21 cellular contexts compared by ENCODE assay signal in the genomic region with DNA sequence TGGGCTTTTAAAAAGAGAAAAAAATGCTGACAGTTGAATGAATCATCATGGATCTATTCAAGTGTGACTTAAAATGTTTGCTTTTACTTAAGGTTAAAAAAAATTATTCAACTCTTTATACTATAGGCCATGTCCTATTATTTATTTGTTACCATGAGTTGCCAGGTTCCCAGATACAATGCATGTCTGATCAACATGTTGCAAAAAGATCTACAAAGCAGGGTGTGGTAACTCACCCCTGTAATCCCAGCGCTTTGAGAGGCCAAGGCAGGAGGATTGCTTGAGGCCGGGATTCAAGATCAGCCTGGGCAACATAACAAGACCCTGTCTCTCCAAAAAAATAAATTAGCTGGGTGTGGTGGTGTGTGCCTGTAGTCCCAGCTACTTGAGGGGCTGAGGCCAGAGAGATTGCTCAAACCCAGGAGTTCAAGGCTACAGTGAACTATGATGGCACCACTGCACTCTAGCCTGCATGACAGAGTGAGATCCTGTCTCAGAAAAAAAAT.
DNase-seq lines count a peak whose midpoint lies in the region; ATAC-seq, FAIRE-seq and TF ChIP-seq lines count a peak whose summit lies in the region.
"Had no signal": no experiment of that assay in that cellular context is flagged by ENCODE, and none has a peak within 500 bp of the region (broad histone marks: within the 10 kb centered on the region; RNA-seq: fewer than 3 reads in every experiment).

No MANE protein-coding gene starts in this region.

- dilution Hi-C loops in keratinocyte (cut with MboI; ENCODE audit: extremely low pct_ligation_motif_present, low sequenced_read_pairs): no loop called here

- H3K36me3 ChIP-seq in keratinocyte (ENCODE audit: control insufficient read depth in 2 of 2, extremely low read depth in 1 of 2, insufficient read depth in 2 of 2, low read length in 2 of 2) (no peaks in the 10 kb centered on the region), tibial artery (no peaks in the 10 kb centered on the region)
- H3K36me3 ChIP-seq: HAP-1, sigmoid colon, upper lobe of left lung had no signal

- no peaks in the 10 kb centered on the region for H3K27me3 ChIP-seq in keratinocyte (ENCODE audit: control insufficient read depth, extremely low read depth, insufficient read depth, low read length)
- H3K27me3 ChIP-seq in tibial artery: no peaks in the 10 kb centered on the region
- H3K27me3 ChIP-seq: sigmoid colon, upper lobe of left lung had no signal

- no peak for FAIRE-seq in keratinocyte (lab: Jason Lieb, UNC)
- FAIRE-seq: GM12892 had no signal

- no peak overlapping the region for H3K4me2 ChIP-seq in keratinocyte (ENCODE audit: control insufficient read depth, extremely low read depth, insufficient read depth, low read depth, low read length)

- TF ChIP-seq CTCF in astrocyte of the spinal cord (IDR thresholded peaks at IDR 0.05; ENCODE audit: low read depth, low read length): no peak
- TF ChIP-seq CTCF in keratinocyte (optimal IDR thresholded peaks at IDR 0.05 in 1 of 3, IDR thresholded peaks at IDR 0.05 in 1 of 3, conservative IDR thresholded peaks at IDR 0.05 in 1 of 3; ENCODE audit: extremely low read depth in 1 of 3, insufficient read depth in 2 of 3, low read length in 3 of 3): no peak
- TF ChIP-seq CTCF in tibial artery (IDR thresholded peaks at IDR 0.05): no peak

- H4K20me1 ChIP-seq in keratinocyte (ENCODE audit: control insufficient read depth, extremely low read depth, insufficient read depth, low read length): no peaks in the 10 kb centered on the region

- H3K79me2 ChIP-seq in keratinocyte (ENCODE audit: control insufficient read depth, insufficient read depth, low read length): no peaks in the 10 kb centered on the region

- H3K9ac ChIP-seq in keratinocyte (ENCODE audit: control insufficient read depth, extremely low read depth, insufficient read depth, low read length): no peak overlapping the region

- H3K9me1 ChIP-seq in keratinocyte (ENCODE audit: control insufficient read depth, extremely low read depth, insufficient read depth, low read length): no peaks in the 10 kb centered on the region

- no peak overlapping the region for H2AFZ ChIP-seq in keratinocyte (ENCODE audit: control insufficient read depth, low read length)

- H3K4me1 ChIP-seq in keratinocyte (ENCODE audit: control insufficient read depth, extremely low read depth, insufficient read depth, low read length) (peaks cover 7% of the 10 kb centered on the region), tibial artery (peaks cover 0 to 54% (median 20%) of the 10 kb centered on the region in 4 donors)
- H3K4me1 ChIP-seq: HAP-1, upper lobe of left lung had no signal

- intact Hi-C loops in tibial artery (cut with DNase I; ENCODE audit: low total_unique reads): no loop called here

- H3K4me3 ChIP-seq in astrocyte of the spinal cord (ENCODE audit: low read depth, low read length) (no peak overlapping the region), keratinocyte (ENCODE audit: control insufficient read depth in 2 of 3, extremely low read depth in 1 of 3, insufficient read depth in 2 of 3, low read depth in 1 of 3, low read length in 3 of 3) (no peak overlapping the region), tibial artery (no peak overlapping the region)
- H3K4me3 ChIP-seq: HAP-1, sigmoid colon, upper lobe of left lung had no signal

- no peak for ATAC-seq in GM21367 (IDR thresholded peaks at IDR 0.05; ENCODE audit: unreplicated experiment)
- no peak for ATAC-seq in GM21390 (IDR thresholded peaks at IDR 0.05; ENCODE audit: unreplicated experiment)
- ATAC-seq in GM21737 (IDR thresholded peaks at IDR 0.05; ENCODE audit: unreplicated experiment): no peak
- ATAC-seq: stimulated activated naive CD8-positive, alpha-beta T cell treated with anti-CD3 and anti-CD28 coated beads, Interleukin-15, amount 100 ng/mL, for 72 hours had no signal

- peak overlapping the region; percentile 47 for H3K27ac ChIP-seq in keratinocyte (ENCODE audit: control insufficient read depth, insufficient read depth, low read length)
- H3K27ac ChIP-seq in tibial artery: peak overlapping the region; percentile 23 to 45
- H3K27ac ChIP-seq: sigmoid colon, upper lobe of left lung had no signal

- in situ Hi-C loops in astrocyte of the spinal cord (cut with HindIII; ENCODE audit: low sequenced_read_pairs): no loop called here

- DNase-seq in M059J (ENCODE audit: low read depth): peak; percentile 88
- DNase-seq in astrocyte of the spinal cord (ENCODE audit: low read depth, low spot score): peak; percentile 48
- DNase-seq in keratinocyte (ENCODE audit: low read depth, low spot score): no peak
- peak in 1 of 2 donors; percentile 35 for DNase-seq in tibial artery
- DNase-seq: activated CD4-positive, alpha-beta T cell treated with anti-CD3 and anti-CD28 coated beads, Interleukin-2, amount 50 U/mL, for 48 hours; activated gamma-delta T cell treated with Interleukin-2 at 50 U/mL for 16 hours; amniotic stem cell; cerebellar nuclear complex; effector CD8-positive, alpha-beta T cell; immature natural killer cell; NCI-H2029 treated with DMSO at 0.1 percent for 48 hours; NCI-H510A; SIG-M5; sigmoid colon; stimulated activated naive CD8-positive, alpha-beta T cell treated with anti-CD3 and anti-CD28 coated beads, Interleukin-15, amount 100 ng/mL, for 72 hours; upper lobe of left lung had no signal

- no peaks in the 10 kb centered on the region for H3K9me3 ChIP-seq in keratinocyte (ENCODE audit: control insufficient read depth, low read depth, low read length)
- H3K9me3 ChIP-seq in tibial artery: no peaks in the 10 kb centered on the region
- H3K9me3 ChIP-seq: HAP-1, sigmoid colon, upper lobe of left lung had no signal
